12 cellular contexts compared by ENCODE assay signal in the genomic region with DNA sequence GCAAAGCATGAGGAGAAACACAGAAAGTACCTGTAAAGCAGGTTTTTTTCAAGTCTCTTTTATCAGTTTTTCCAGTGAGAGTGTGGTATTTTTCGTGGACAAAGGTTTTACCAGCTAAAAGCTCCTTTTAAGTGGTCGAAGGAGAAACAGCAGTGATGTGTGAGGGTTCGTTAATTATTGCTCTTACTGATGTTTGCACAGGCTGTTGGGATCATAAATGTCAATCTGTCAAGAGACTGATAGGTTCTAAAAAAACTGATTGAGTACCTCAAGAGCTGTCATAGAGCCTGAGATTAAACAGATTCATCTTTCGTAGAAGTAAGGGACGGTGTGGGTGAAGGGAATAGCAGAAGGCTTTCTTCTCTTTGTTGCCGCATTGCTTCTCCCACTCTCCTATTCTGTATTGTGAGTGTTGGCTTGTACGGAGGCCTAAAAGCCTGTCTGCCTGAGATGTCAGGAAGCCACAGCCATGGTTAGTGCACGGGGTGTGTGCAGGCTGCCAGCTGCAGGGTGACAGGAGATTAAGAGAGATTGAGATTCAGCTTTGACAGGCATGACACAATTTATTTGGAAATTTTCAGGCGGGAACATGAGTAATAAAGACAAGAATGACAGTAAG.
DNase-seq lines count a peak whose midpoint lies in the region; ATAC-seq and TF ChIP-seq lines count a peak whose summit lies in the region.
"Had no signal": no experiment of that assay in that cellular context is flagged by ENCODE, and none has a peak within 500 bp of the region (broad histone marks: within the 10 kb centered on the region; RNA-seq: fewer than 3 reads in every experiment).

No MANE protein-coding gene starts in this region.

- peaks cover 13% of the 10 kb centered on the region for H3K36me3 ChIP-seq in WERI-Rb-1
- H3K36me3 ChIP-seq: gastrocnemius medialis had no signal

- ATAC-seq in HG03354 (IDR thresholded peaks at IDR 0.05; ENCODE audit: poor library complexity, severe bottlenecking, unreplicated experiment) (no peak), GM18867 (IDR thresholded peaks at IDR 0.05; ENCODE audit: unreplicated experiment) (no peak), HG02610 (IDR thresholded peaks at IDR 0.05; ENCODE audit: unreplicated experiment) (no peak)

- no peak for TF ChIP-seq CTCF in WERI-Rb-1 (IDR thresholded peaks at IDR 0.05; ENCODE audit: low read depth, low read length)

- H3K4me3 ChIP-seq in WERI-Rb-1 (ENCODE audit: low read depth, low read length) = no peak overlapping the region
- H3K4me3 ChIP-seq: gastrocnemius medialis, skin epidermis had no signal

- no peaks in the 10 kb centered on the region for H3K9me3 ChIP-seq in WERI-Rb-1 (ENCODE audit: severe bottlenecking)
- H3K9me3 ChIP-seq: gastrocnemius medialis had no signal

- H3K27ac ChIP-seq in WERI-Rb-1 = peak overlapping the region; percentile 1; the same call in 1 of the 2 replicates
- H3K27ac ChIP-seq: gastrocnemius medialis, skin epidermis had no signal

- H3K27me3 ChIP-seq in WERI-Rb-1 (ENCODE audit: insufficient read depth, low read depth, severe bottlenecking) = no peaks in the 10 kb centered on the region
- H3K27me3 ChIP-seq: gastrocnemius medialis had no signal

- DNase-seq in DMS153 treated with DMSO at 0.1 percent for 48 hours (lab: John Stamatoyannopoulos, UW; ENCODE audit: unreplicated experiment) (peak; percentile 81), NCI-H1417 (lab: John Stamatoyannopoulos, UW) (peak; percentile 68 to 98 (median 94)), WERI-Rb-1 (peak; percentile 72), medulla oblongata (ENCODE audit: extremely low spot score) (peak; percentile 60)
- no peak for DNase-seq in activated effector memory CD4-positive, alpha-beta T cell treated with anti-CD3 and anti-CD28 coated beads, Interleukin-2, amount 50 U/mL, for 16 hours
- DNase-seq: gastrocnemius medialis, GOT3, mesenchymal stem cell had no signal
